Comparison of ENCODE assay signal across 8 cellular contexts in genomic region chr2:241561811-241562210, GRCh38. TPM values are rescaled to one million over a fixed set of nuclear protein-coding genes. Genes with fewer than 3 reads are reported as not detected.
A peak's percentile ranks its signal among the peaks of the same experiment; 100 is the strongest.
DNase-seq lines count a peak whose midpoint lies in the region; ATAC-seq and TF ChIP-seq lines count a peak whose summit lies in the region.

No MANE protein-coding gene starts in this region.

- H3K27ac ChIP-seq in breast epithelium: peak overlapping the region; percentile 58 to 87
- peak overlapping the region in 2 of 5 donors; percentile 22 to 56 for H3K27ac ChIP-seq in stomach

- H3K27me3 ChIP-seq in breast epithelium (no peaks in the 10 kb centered on the region), stomach (peaks cover 0 to 30% (median 0%) of the 10 kb centered on the region in 3 donors)

- H3K9me3 ChIP-seq in breast epithelium (peaks cover 0 to 2% of the 10 kb centered on the region in 2 donors), stomach (peaks cover 0 to 1% (median 0%) of the 10 kb centered on the region in 4 donors)

- no peak for TF ChIP-seq EP300 in stomach (IDR thresholded peaks at IDR 0.05)

- TF ChIP-seq CTCF in breast epithelium (IDR thresholded peaks at IDR 0.05) (no peak), stomach (IDR thresholded peaks at IDR 0.05) (no peak)

- no peak for ATAC-seq in GM21619 (IDR thresholded peaks at IDR 0.05; ENCODE audit: unreplicated experiment)
- ATAC-seq in GM21423 (IDR thresholded peaks at IDR 0.05; ENCODE audit: unreplicated experiment): no peak

- H3K4me3 ChIP-seq in breast epithelium (peak overlapping the region in 2 of 3 donors; percentile 22 to 80), stomach (peak overlapping the region in 2 of 4 donors; percentile 12 to 87)

- 16 to 33% (median 22%) methylated on average over 11 to 18 of the region's 18 CpGs for WGBS in stomach, 5 donors

- H3K4me1 ChIP-seq in breast epithelium (peaks cover 3 to 21% of the 10 kb centered on the region in 2 donors), stomach (peaks cover 38 to 71% (median 63%) of the 10 kb centered on the region in 4 donors)

- H3K36me3 ChIP-seq in breast epithelium: no peaks in the 10 kb centered on the region
- H3K36me3 ChIP-seq in stomach: peaks cover 4 to 19% (median 18%) of the 10 kb centered on the region in 4 donors

- intact Hi-C loops in breast epithelium (cut with DNase I; ENCODE audit: low total_unique reads) (no loop called here), stomach (cut with DNase I; ENCODE audit: low total_unique reads) (no loop called here)

- DNase-seq in HPDE6-E6E7 (ENCODE audit: extremely low spot score): peak; percentile 82
- peak; percentile 83 for DNase-seq in breast epithelium (ENCODE audit: low spot score in 2 of 2)
- peak; percentile 70 for DNase-seq in inferior parietal cortex (ENCODE audit: extremely low spot score)
- peak; percentile 76 for DNase-seq in stomach
- DNase-seq in NCI-H446 treated with DMSO at 0.1 percent for 48 hours (lab: John Stamatoyannopoulos, UW): no peak
- no peak for DNase-seq in NK-92 treated with Interleukin-12 subunit alpha and Interleukin-12 subunit beta, amount 100 ng/mL, for 24 hours (lab: John Stamatoyannopoulos, UW)

- no peak for TF ChIP-seq POLR2A in breast epithelium (IDR thresholded peaks at IDR 0.05)
- TF ChIP-seq POLR2A in stomach (IDR thresholded peaks at IDR 0.05): no peak

RNA-seq across cellular contexts. Expression of gene BOK, which starts 3.3 kb away (rescaled TPM):
- total RNA-seq in breast epithelium: 10 to 100 TPM; 32.2 to 77.6 (median 40.3) TPM
- total RNA-seq in stomach: 100 to 1,000 TPM in 1 of 5 donors, 10 to 100 TPM in 4; 13.0 to 112 (median 69.4) TPM
- polyA plus RNA-seq in stomach: 10 to 100 TPM; 14.7 to 31.0 (median 21.6) TPM

RNA-seq across cellular contexts. Expression of gene STK25, which starts 53.4 kb away (rescaled TPM):
- 100 to 1,000 TPM; 102 to 139 (median 126) TPM for total RNA-seq in breast epithelium
- total RNA-seq in stomach: 100 to 1,000 TPM in 4 of 5 donors, 10 to 100 TPM in 1; 93.8 to 446 (median 240) TPM
- polyA plus RNA-seq in stomach: 100 to 1,000 TPM; 116 to 162 (median 120) TPM

Comparison
In these comparisons a context has a peak if more than half of its experiments do, and no peak if none do; other contexts are left out.
1. DNase-seq: peak in HPDE6-E6E7 (single experiment), breast epithelium (2 of 2), inferior parietal cortex (single experiment) and stomach (single experiment); none in NCI-H446 treated with DMSO at 0.1 percent for 48 hours (single experiment) and NK-92 treated with Interleukin-12 subunit alpha and Interleukin-12 subunit beta, amount 100 ng/mL, for 24 hours (single experiment).